39 cellular contexts compared by ENCODE assay signal in the genomic region with DNA sequence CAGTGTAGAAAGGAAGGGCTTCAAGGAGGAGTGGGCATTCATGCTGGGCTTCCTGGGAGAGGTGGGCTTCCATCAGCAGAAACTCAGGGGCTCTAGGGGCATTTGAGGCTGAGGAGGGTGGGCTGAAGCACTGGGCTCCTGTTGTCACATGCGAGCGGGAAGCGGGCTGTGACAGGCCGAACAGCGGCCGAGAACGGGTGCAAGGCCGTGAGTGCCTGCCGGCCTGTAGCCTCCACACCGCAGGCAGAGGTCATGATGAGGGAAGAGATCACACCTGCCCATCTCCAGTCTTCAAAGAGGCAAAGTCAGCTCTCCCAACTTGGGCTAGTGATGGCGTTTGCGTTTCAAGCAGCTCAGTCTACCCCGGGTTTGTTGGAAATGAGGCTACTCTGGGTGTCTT. TPM values are rescaled to one million over a fixed set of nuclear protein-coding genes. Genes with fewer than 3 reads are reported as not detected.
"Had no signal": no experiment of that assay in that cellular context is flagged by ENCODE, and none has a peak within 500 bp of the region (broad histone marks: within the 10 kb centered on the region; RNA-seq: fewer than 3 reads in every experiment).

No MANE protein-coding gene starts in this region.

- H3K9me3 ChIP-seq: adrenal gland, ascending aorta, breast epithelium, colonic mucosa, esophagus squamous epithelium, gastroesophageal sphincter had no signal

- H3K36me3 Mint-ChIP-seq: activated CD4-positive, alpha-beta memory T cell treated with anti-CD3 and anti-CD28 coated beads for 36 hours; activated CD8-positive, alpha-beta memory T cell treated with anti-CD3 and anti-CD28 coated beads, Interleukin-2, amount 10 ng/mL, durations not matched to agents 7 days and 5 days; activated naive CD4-positive, alpha-beta T cell treated with anti-CD3 and anti-CD28 coated beads, Interleukin-2, amount 50 U/mL, for 24 hours; activated naive CD8-positive, alpha-beta T cell treated with anti-CD3 and anti-CD28 coated beads for 36 hours; brain had no signal

- H3K36me3 ChIP-seq: adrenal gland, ascending aorta, breast epithelium, cardiac muscle cell, colonic mucosa, esophagus squamous epithelium, gastroesophageal sphincter had no signal

- H3K4me3 ChIP-seq: adrenal gland, ascending aorta, breast epithelium, cardiac muscle cell, colonic mucosa, esophagus squamous epithelium, gastroesophageal sphincter had no signal

- DNase-seq: activated CD4-positive, alpha-beta memory T cell treated with anti-CD3 and anti-CD28 coated beads for 36 hours; activated CD4-positive, alpha-beta T cell treated with anti-CD3 and anti-CD28 coated beads for 36 hours; activated CD4-positive, alpha-beta T cell treated with anti-CD3 and anti-CD28 coated beads, Interleukin-2, amount 10 ng/mL, durations not matched to agents 24 days and 14 days; activated CD4-positive, CD25-positive, alpha-beta regulatory T cell; activated CD4-positive, CD25-positive, alpha-beta regulatory T cell treated with anti-CD3 and anti-CD28 coated beads, Interleukin-2, amount 50 U/mL, for 72 hours; activated CD8-positive, alpha-beta memory T cell treated with anti-CD3 and anti-CD28 coated beads, Interleukin-2, amount 10 ng/mL, durations not matched to agents 7 days and 5 days; activated CD8-positive, alpha-beta memory T cell treated with anti-CD3 and anti-CD28 coated beads, Interleukin-2, amount 50 U/mL, for 4 hours; activated CD8-positive, alpha-beta T cell treated with anti-CD3 and anti-CD28 coated beads, Interleukin-2, amount 10 ng/mL, durations not matched to agents 7 days and 5 days; activated effector memory CD4-positive, alpha-beta T cell treated with anti-CD3 and anti-CD28 coated beads, Interleukin-2, amount 50 U/mL, for 16 hours; activated naive CD4-positive, alpha-beta T cell treated with anti-CD3 and anti-CD28 coated beads for 36 hours; activated naive CD8-positive, alpha-beta T cell treated with anti-CD3 and anti-CD28 coated beads for 36 hours; activated naive CD8-positive, alpha-beta T cell treated with anti-CD3 and anti-CD28 coated beads, Interleukin-2, amount 50 U/mL, for 24 hours; activated T-cell treated with anti-CD3 and anti-CD28 coated beads, Interleukin-2, amount 50 U/mL, for 1 hour; activated T-cell treated with anti-CD3 and anti-CD28 coated beads, Interleukin-2, amount 50 U/mL, for 48 hours; adrenal gland; central memory CD4-positive, alpha-beta T cell; cerebellar nuclear complex; colonic mucosa; effector CD8-positive, alpha-beta T cell; esophagus squamous epithelium; foreskin melanocyte; T-helper 2 cell had no signal

- ATAC-seq: activated CD4-positive, alpha-beta T cell treated with anti-CD3 and anti-CD28 coated beads for 36 hours; activated CD8-positive, alpha-beta memory T cell treated with anti-CD3 and anti-CD28 coated beads, Interleukin-2, amount 10 ng/mL, durations not matched to agents 7 days and 5 days; activated CD8-positive, alpha-beta T cell treated with anti-CD3 and anti-CD28 coated beads, Interleukin-2, amount 10 ng/mL, durations not matched to agents 7 days and 5 days; activated naive CD8-positive, alpha-beta T cell treated with anti-CD3 and anti-CD28 coated beads, Interleukin-2, amount 50 U/mL, for 24 hours; gastroesophageal sphincter had no signal

- H3K27ac ChIP-seq: adrenal gland, ascending aorta, breast epithelium, cardiac muscle cell, colonic mucosa, epithelial cell of prostate, esophagus squamous epithelium, gastroesophageal sphincter had no signal

- H3K27ac Mint-ChIP-seq: activated CD4-positive, alpha-beta memory T cell treated with anti-CD3 and anti-CD28 coated beads for 36 hours; activated CD4-positive, alpha-beta T cell treated with anti-CD3 and anti-CD28 coated beads for 36 hours; activated CD4-positive, alpha-beta T cell treated with anti-CD3 and anti-CD28 coated beads, Interleukin-2, amount 10 ng/mL, durations not matched to agents 24 days and 14 days; activated CD8-positive, alpha-beta memory T cell treated with anti-CD3 and anti-CD28 coated beads, Interleukin-2, amount 10 ng/mL, durations not matched to agents 7 days and 5 days; activated CD8-positive, alpha-beta T cell treated with anti-CD3 and anti-CD28 coated beads, Interleukin-2, amount 10 ng/mL, durations not matched to agents 7 days and 5 days; activated naive CD4-positive, alpha-beta T cell treated with anti-CD3 and anti-CD28 coated beads for 36 hours; activated naive CD4-positive, alpha-beta T cell treated with anti-CD3 and anti-CD28 coated beads, Interleukin-2, amount 50 U/mL, for 24 hours; activated naive CD8-positive, alpha-beta T cell treated with anti-CD3 and anti-CD28 coated beads for 36 hours; activated naive CD8-positive, alpha-beta T cell treated with anti-CD3 and anti-CD28 coated beads, Interleukin-2, amount 50 U/mL, for 24 hours; activated T-helper 1 cell treated with anti-CD3 and anti-CD28 coated beads, Interleukin-12 subunit alpha, Interleukin-12 subunit beta, Interleukin-2, Interleukin-4 antibody, amounts not matched to agents 30 ng/mL and 10 ng/mL and 1 ng/mL, durations not matched to agents 14 hours and 24 hours and 36 hours; activated T-helper 2 cell treated with anti-CD3 and anti-CD28 coated beads, Interferon-gamma antibody, Interleukin-2, Interleukin-4, amounts not matched to agents 10 μg/mL and 5 μg/mL and 100 μg/mL, durations not matched to agents 14 hours and 24 hours and 36 hours had no signal

- H3K27me3 ChIP-seq: ascending aorta, breast epithelium, cardiac muscle cell, colonic mucosa had no signal

- H3K4me1 ChIP-seq: adrenal gland, ascending aorta, breast epithelium, colonic mucosa, esophagus squamous epithelium, gastroesophageal sphincter had no signal

- H3K4me3 Mint-ChIP-seq: activated CD4-positive, alpha-beta memory T cell treated with anti-CD3 and anti-CD28 coated beads for 36 hours; activated CD4-positive, alpha-beta T cell treated with anti-CD3 and anti-CD28 coated beads for 36 hours; activated CD4-positive, alpha-beta T cell treated with anti-CD3 and anti-CD28 coated beads, Interleukin-2, amount 10 ng/mL, durations not matched to agents 24 days and 14 days; activated CD8-positive, alpha-beta memory T cell treated with anti-CD3 and anti-CD28 coated beads, Interleukin-2, amount 10 ng/mL, durations not matched to agents 7 days and 5 days; activated CD8-positive, alpha-beta T cell treated with anti-CD3 and anti-CD28 coated beads, Interleukin-2, amount 10 ng/mL, durations not matched to agents 7 days and 5 days; activated naive CD4-positive, alpha-beta T cell treated with anti-CD3 and anti-CD28 coated beads for 36 hours; activated naive CD4-positive, alpha-beta T cell treated with anti-CD3 and anti-CD28 coated beads, Interleukin-2, amount 50 U/mL, for 24 hours; activated naive CD8-positive, alpha-beta T cell treated with anti-CD3 and anti-CD28 coated beads for 36 hours; activated naive CD8-positive, alpha-beta T cell treated with anti-CD3 and anti-CD28 coated beads, Interleukin-2, amount 50 U/mL, for 24 hours; activated T-helper 1 cell treated with anti-CD3 and anti-CD28 coated beads, Interleukin-12 subunit alpha, Interleukin-12 subunit beta, Interleukin-2, Interleukin-4 antibody, amounts not matched to agents 30 ng/mL and 10 ng/mL and 1 ng/mL, durations not matched to agents 14 hours and 24 hours and 36 hours; brain had no signal

- H3K9me3 Mint-ChIP-seq: activated CD4-positive, alpha-beta memory T cell treated with anti-CD3 and anti-CD28 coated beads for 36 hours; activated CD4-positive, alpha-beta T cell treated with anti-CD3 and anti-CD28 coated beads, Interleukin-2, amount 10 ng/mL, durations not matched to agents 24 days and 14 days; activated naive CD4-positive, alpha-beta T cell treated with anti-CD3 and anti-CD28 coated beads for 36 hours; activated naive CD4-positive, alpha-beta T cell treated with anti-CD3 and anti-CD28 coated beads, Interleukin-2, amount 50 U/mL, for 24 hours; activated naive CD8-positive, alpha-beta T cell treated with anti-CD3 and anti-CD28 coated beads for 36 hours; activated naive CD8-positive, alpha-beta T cell treated with anti-CD3 and anti-CD28 coated beads, Interleukin-2, amount 50 U/mL, for 24 hours; activated T-helper 1 cell treated with anti-CD3 and anti-CD28 coated beads, Interleukin-12 subunit alpha, Interleukin-12 subunit beta, Interleukin-2, Interleukin-4 antibody, amounts not matched to agents 30 ng/mL and 10 ng/mL and 1 ng/mL, durations not matched to agents 14 hours and 24 hours and 36 hours; activated T-helper 2 cell treated with anti-CD3 and anti-CD28 coated beads, Interferon-gamma antibody, Interleukin-2, Interleukin-4, amounts not matched to agents 10 μg/mL and 5 μg/mL and 100 μg/mL, durations not matched to agents 14 hours and 24 hours and 36 hours had no signal

- H3K4me1 Mint-ChIP-seq: activated CD4-positive, alpha-beta T cell treated with anti-CD3 and anti-CD28 coated beads, Interleukin-2, amount 10 ng/mL, durations not matched to agents 24 days and 14 days; activated naive CD4-positive, alpha-beta T cell treated with anti-CD3 and anti-CD28 coated beads, Interleukin-2, amount 50 U/mL, for 24 hours; activated naive CD8-positive, alpha-beta T cell treated with anti-CD3 and anti-CD28 coated beads for 36 hours; activated naive CD8-positive, alpha-beta T cell treated with anti-CD3 and anti-CD28 coated beads, Interleukin-2, amount 50 U/mL, for 24 hours; brain had no signal

RNA-seq across cellular contexts. Expression of a gene that starts 0.9 kb away (rescaled TPM):
- total RNA-seq: activated CD4-positive, alpha-beta memory T cell treated with anti-CD3 and anti-CD28 coated beads for 36 hours; activated CD4-positive, alpha-beta T cell treated with anti-CD3 and anti-CD28 coated beads for 36 hours; activated CD4-positive, alpha-beta T cell treated with anti-CD3 and anti-CD28 coated beads, Interleukin-2, amount 10 ng/mL, durations not matched to agents 24 days and 14 days; activated CD8-positive, alpha-beta memory T cell treated with anti-CD3 and anti-CD28 coated beads for 36 hours; activated CD8-positive, alpha-beta memory T cell treated with anti-CD3 and anti-CD28 coated beads, Interleukin-2, amount 10 ng/mL, durations not matched to agents 7 days and 5 days; activated CD8-positive, alpha-beta T cell treated with anti-CD3 and anti-CD28 coated beads, Interleukin-2, amount 10 ng/mL, durations not matched to agents 7 days and 5 days; activated naive CD4-positive, alpha-beta T cell treated with anti-CD3 and anti-CD28 coated beads for 36 hours; activated naive CD8-positive, alpha-beta T cell treated with anti-CD3 and anti-CD28 coated beads for 36 hours; activated T-helper 1 cell treated with anti-CD3 and anti-CD28 coated beads, Interleukin-12 subunit alpha, Interleukin-12 subunit beta, Interleukin-2, Interleukin-4 antibody, amounts not matched to agents 30 ng/mL and 10 ng/mL and 1 ng/mL, durations not matched to agents 14 hours and 24 hours and 36 hours; activated T-helper 2 cell treated with anti-CD3 and anti-CD28 coated beads, Interferon-gamma antibody, Interleukin-2, Interleukin-4, amounts not matched to agents 10 μg/mL and 5 μg/mL and 100 μg/mL, durations not matched to agents 14 hours and 24 hours and 36 hours; adrenal gland; ascending aorta; breast epithelium; cardiac muscle cell; colonic mucosa; dermis microvascular lymphatic vessel endothelial cell; endothelial cell of umbilical vein; esophagus squamous epithelium; fibroblast of lung; fibroblast of villous mesenchyme; gastroesophageal sphincter; glomerular endothelial cell; T-helper 1 cell treated with Interleukin-12 subunit alpha and Interleukin-12 subunit beta and Interleukin-4 antibody, amounts not matched to agents 30 ng/mL and 1 ng/mL, for 36 hours had no signal
- polyA plus RNA-seq: adrenal gland, cardiac muscle cell, endothelial cell of umbilical vein, esophagus, fibroblast of lung had no signal

RNA-seq across cellular contexts. Expression of a gene that starts 34.7 kb away (rescaled TPM):
- total RNA-seq: activated CD4-positive, alpha-beta memory T cell treated with anti-CD3 and anti-CD28 coated beads for 36 hours; activated CD4-positive, alpha-beta T cell treated with anti-CD3 and anti-CD28 coated beads for 36 hours; activated CD4-positive, alpha-beta T cell treated with anti-CD3 and anti-CD28 coated beads, Interleukin-2, amount 10 ng/mL, durations not matched to agents 24 days and 14 days; activated CD8-positive, alpha-beta memory T cell treated with anti-CD3 and anti-CD28 coated beads for 36 hours; activated CD8-positive, alpha-beta memory T cell treated with anti-CD3 and anti-CD28 coated beads, Interleukin-2, amount 10 ng/mL, durations not matched to agents 7 days and 5 days; activated CD8-positive, alpha-beta T cell treated with anti-CD3 and anti-CD28 coated beads, Interleukin-2, amount 10 ng/mL, durations not matched to agents 7 days and 5 days; activated naive CD4-positive, alpha-beta T cell treated with anti-CD3 and anti-CD28 coated beads for 36 hours; activated naive CD8-positive, alpha-beta T cell treated with anti-CD3 and anti-CD28 coated beads for 36 hours; activated T-helper 1 cell treated with anti-CD3 and anti-CD28 coated beads, Interleukin-12 subunit alpha, Interleukin-12 subunit beta, Interleukin-2, Interleukin-4 antibody, amounts not matched to agents 30 ng/mL and 10 ng/mL and 1 ng/mL, durations not matched to agents 14 hours and 24 hours and 36 hours; activated T-helper 2 cell treated with anti-CD3 and anti-CD28 coated beads, Interferon-gamma antibody, Interleukin-2, Interleukin-4, amounts not matched to agents 10 μg/mL and 5 μg/mL and 100 μg/mL, durations not matched to agents 14 hours and 24 hours and 36 hours; adrenal gland; ascending aorta; breast epithelium; cardiac muscle cell; dermis microvascular lymphatic vessel endothelial cell; endothelial cell of umbilical vein; fibroblast of lung; fibroblast of villous mesenchyme; gastroesophageal sphincter; glomerular endothelial cell; T-helper 1 cell treated with Interleukin-12 subunit alpha and Interleukin-12 subunit beta and Interleukin-4 antibody, amounts not matched to agents 30 ng/mL and 1 ng/mL, for 36 hours had no signal
- polyA plus RNA-seq: adrenal gland, cardiac muscle cell, endothelial cell of umbilical vein, fibroblast of lung had no signal
